Comparison of ENCODE assay signal across 20 cellular contexts in genomic region chr18:13067966-13068365, GRCh38.
"Had no signal": no experiment of that assay in that cellular context is flagged by ENCODE, and none has a peak within 500 bp of the region (broad histone marks: within the 10 kb centered on the region; RNA-seq: fewer than 3 reads in every experiment).

No MANE protein-coding gene starts in this region.

- H3K4me3 Mint-ChIP-seq: naive thymus-derived CD8-positive, alpha-beta T cell had no signal

- H3K9me3 Mint-ChIP-seq: naive thymus-derived CD8-positive, alpha-beta T cell had no signal

- H3K4me3 ChIP-seq: coronary artery, heart left ventricle, psoas muscle, skin epidermis, suprapubic skin, thyroid gland, upper lobe of left lung, uterus had no signal

- H3K9me3 ChIP-seq: neutrophil, psoas muscle, suprapubic skin, thyroid gland, upper lobe of left lung, uterus had no signal

- H3K36me3 ChIP-seq: uterus had no signal

- H3K27me3 Mint-ChIP-seq: naive thymus-derived CD8-positive, alpha-beta T cell had no signal

- DNase-seq: effector CD4-positive, alpha-beta T cell; foreskin melanocyte; heart left ventricle; hippocampal formation; islet precursor cell; mammary epithelial cell; naive thymus-derived CD8-positive, alpha-beta T cell; psoas muscle; retina; stimulated activated CD4-positive, alpha-beta T cell treated with anti-CD3 and anti-CD28 coated beads, Interleukin-12 subunit alpha, Interleukin-12 subunit beta, amount 100 ng/mL, for 4 hours; stimulated activated naive CD8-positive, alpha-beta T cell treated with anti-CD3 and anti-CD28 coated beads, Interleukin-15, Interleukin-2, amounts not matched to agents 100 U/mL and 50 U/mL, for 24 hours; thyroid gland; upper lobe of left lung; uterus had no signal

- ATAC-seq: heart left ventricle; left lobe of liver; naive thymus-derived CD8-positive, alpha-beta T cell; psoas muscle; sciatic nerve had no signal

- H3K27me3 ChIP-seq: heart left ventricle, neutrophil, suprapubic skin, thyroid gland, upper lobe of left lung, uterus had no signal

- H3K27ac ChIP-seq: coronary artery, heart left ventricle, neutrophil, psoas muscle, skin epidermis, suprapubic skin, thyroid gland, upper lobe of left lung, uterus had no signal

- H3K4me1 ChIP-seq: psoas muscle, suprapubic skin, thyroid gland, upper lobe of left lung, uterus had no signal
